ENCODE assay signal across 8 cellular contexts in the genomic region with DNA sequence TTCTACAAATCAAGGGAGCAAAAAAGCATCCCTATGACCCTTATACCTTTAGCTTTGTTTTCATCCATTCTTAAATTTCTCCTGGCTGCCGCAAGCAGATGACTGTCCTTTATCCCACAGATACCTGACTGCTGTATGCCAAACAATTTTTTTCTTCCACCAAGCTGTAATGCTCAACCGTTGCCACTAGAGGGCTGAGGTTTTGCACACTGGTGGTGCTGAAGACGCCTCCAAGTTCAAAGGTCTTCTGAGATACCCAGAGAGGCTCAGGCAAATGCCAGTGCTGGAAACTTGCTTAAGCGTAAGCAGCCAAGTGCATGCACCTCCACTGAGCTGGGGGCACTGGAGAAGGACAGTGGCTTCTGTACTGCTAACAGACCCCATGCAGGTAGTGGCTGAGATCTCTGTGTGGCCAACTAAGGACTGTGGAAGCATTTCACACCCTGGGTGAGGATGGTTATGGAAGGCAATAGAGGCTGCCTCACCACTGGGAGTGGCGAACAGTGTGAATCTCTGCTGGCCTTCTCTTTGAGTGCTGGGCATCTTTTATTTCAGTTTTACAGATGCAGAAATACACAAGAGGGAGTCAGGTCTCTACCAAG. TPM values are rescaled to one million over a fixed set of nuclear protein-coding genes. Genes with fewer than 3 reads are reported as not detected.
A peak's percentile ranks its signal among the peaks of the same experiment; 100 is the strongest.
DNase-seq lines count a peak whose midpoint lies in the region; ATAC-seq and TF ChIP-seq lines count a peak whose summit lies in the region.

No MANE protein-coding gene starts in this region.

- H3K27ac Mint-ChIP-seq in T-helper 17 cell: no peak overlapping the region

- no peak overlapping the region for H3K4me3 ChIP-seq in adrenal gland

- peak; percentile 74 to 89 (median 82) for TF ChIP-seq CTCF in adrenal gland (IDR thresholded peaks at IDR 0.05)

- no peaks in the 10 kb centered on the region for H3K36me3 ChIP-seq in adrenal gland (replicated peaks in 1 of 2)

- no peak overlapping the region for H3K27ac ChIP-seq in adrenal gland

- H3K36me3 Mint-ChIP-seq in T-helper 17 cell (ENCODE audit: low read depth): peaks cover 4% of the 10 kb centered on the region

- WGBS in adrenal gland, 4 donors: 28 to 35% (median 32%) methylated on average over 5 of the region's 5 CpGs

- H3K4me1 ChIP-seq in adrenal gland (replicated peaks in 1 of 2): no peaks in the 10 kb centered on the region

- H3K4me3 Mint-ChIP-seq in T-helper 17 cell: no peak overlapping the region

- H3K9me3 ChIP-seq in T-helper 17 cell (ENCODE audit: control insufficient read depth, low read length, poor library complexity, severe bottlenecking): no peaks in the 10 kb centered on the region
- no peaks in the 10 kb centered on the region for H3K9me3 ChIP-seq in adrenal gland (replicated peaks in 1 of 3)

- no peak for TF ChIP-seq POLR2A in adrenal gland (IDR thresholded peaks at IDR 0.05)

- peaks cover 5% of the 10 kb centered on the region for H3K4me1 Mint-ChIP-seq in T-helper 17 cell

- intact Hi-C loops in adrenal gland (cut with DNase I): loop anchor here (5.0 to 10.0 kb wide), 3 partner anchors 130 to 278 kb away; no protein-coding TSS in a partner anchor

- ATAC-seq in GM21723 (IDR thresholded peaks at IDR 0.05; ENCODE audit: unreplicated experiment) (peak; percentile 79), T-helper 17 cell (peak; percentile 88), HG02763 (IDR thresholded peaks at IDR 0.05; ENCODE audit: unreplicated experiment) (no peak)

- DNase-seq in EL: peak; percentile 46
- peak; percentile 55 for DNase-seq in M059J (ENCODE audit: low read depth)
- DNase-seq in T-helper 17 cell: peak in 1 of 3 donors; percentile 53
- DNase-seq in adrenal gland: peak; percentile 39 to 71 (median 52)
- DNase-seq in iPS DF 4.7 (ENCODE audit: extremely low read depth, low spot score): peak; percentile 66
- DNase-seq in stimulated activated CD4-positive, alpha-beta T cell treated with anti-CD3 and anti-CD28 coated beads, Interleukin-15, amount 100 ng/mL, for 24 hours: peak; percentile 66

- peaks cover 23% of the 10 kb centered on the region for H3K27me3 Mint-ChIP-seq in T-helper 17 cell

- no peaks in the 10 kb centered on the region for H3K27me3 ChIP-seq in adrenal gland

RNA-seq across cellular contexts. Expression of gene CNIH3, which starts 28.5 kb away (rescaled TPM):
- 21.4 and 23.5 TPM in 2 replicates for total RNA-seq in M059J (2014; rRNA removed; shearing (Covaris generic))
- total RNA-seq in T-helper 17 cell (1 to 10 TPM; 1.4 to 2.8 TPM), adrenal gland (1 to 10 TPM in 6 of 8 donors, under 1 TPM in 2; 0.30 to 3.5 (median 2.2) TPM)
- polyA plus RNA-seq in adrenal gland: 1 to 10 TPM; 1.4 to 2.1 (median 1.5) TPM
